In genomic region chr11:61908730-61909622, GRCh38 we compare ENCODE assay signal across 15 cellular contexts. TPM values are rescaled to one million over a fixed set of nuclear protein-coding genes. Genes with fewer than 3 reads are reported as not detected.
A peak's percentile ranks its signal among the peaks of the same experiment; 100 is the strongest.
DNase-seq lines count a peak whose midpoint lies in the region; ATAC-seq, FAIRE-seq and TF ChIP-seq lines count a peak whose summit lies in the region.
"Had no signal": no experiment of that assay in that cellular context is flagged by ENCODE, and none has a peak within 500 bp of the region (broad histone marks: within the 10 kb centered on the region; RNA-seq: fewer than 3 reads in every experiment).

No MANE protein-coding gene starts in this region.

- H3K4me1 ChIP-seq in H9 (ENCODE audit: insufficient read depth, low read length) = no peaks in the 10 kb centered on the region; the same call in 1 of the 2 replicates
- H3K4me1 ChIP-seq in pancreas = no peaks in the 10 kb centered on the region

- no peaks in the 10 kb centered on the region for H3K23me2 ChIP-seq in H9 (ENCODE audit: insufficient read length, low read depth, low read length, poor library complexity, severe bottlenecking)

- H2BK15ac ChIP-seq in H9 (ENCODE audit: low read depth, low read length) = no peak overlapping the region

- H3K27me3 Mint-ChIP-seq in H9 (ENCODE audit: low read depth) = peaks cover 5% of the 10 kb centered on the region
- H3K27me3 Mint-ChIP-seq in dendritic cell treated with granulocyte-macrophage colony-stimulating factor and Interleukin-4, amounts not matched to agents 40 ng/mL and 50 ng/mL, for 4 days = peaks cover 32% of the 10 kb centered on the region

- DNase-seq in H9 = no peak
- peak; percentile 71 for DNase-seq in left kidney (ENCODE audit: low read depth, low spot score)
- peak in 3 of 6 donors; percentile 40 to 63 (median 54) for DNase-seq in pancreas
- DNase-seq in SW 1271 (lab: John Stamatoyannopoulos, UW) = no peak
- no peak for DNase-seq in T-helper 2 cell
- DNase-seq: activated CD4-positive, alpha-beta T cell treated with anti-CD3 and anti-CD28 coated beads for 36 hours; activated naive CD8-positive, alpha-beta T cell treated with anti-CD3 and anti-CD28 coated beads, Interleukin-2, amount 10 ng/mL, durations not matched to agents 7 days and 5 days; DMS 273 treated with DMSO at 0.1 percent for 48 hours; NCI-H1048; NCI-H2171 treated with DMSO at 0.1 percent for 48 hours had no signal

- no peaks in the 10 kb centered on the region for H3K9me3 Mint-ChIP-seq in H9
- H3K9me3 Mint-ChIP-seq in dendritic cell treated with granulocyte-macrophage colony-stimulating factor and Interleukin-4, amounts not matched to agents 40 ng/mL and 50 ng/mL, for 4 days = no peaks in the 10 kb centered on the region
- H3K9me3 Mint-ChIP-seq: activated naive CD8-positive, alpha-beta T cell treated with anti-CD3 and anti-CD28 coated beads, Interleukin-2, amount 10 ng/mL, durations not matched to agents 7 days and 5 days; central memory CD8-positive, alpha-beta T cell had no signal

- peak overlapping the region; percentile 51; the same call in 1 of the 2 replicates for H3K14ac ChIP-seq in H9 (ENCODE audit: insufficient read depth, low read length)

- H3K56ac ChIP-seq in H9 (ENCODE audit: insufficient read length, low read depth, low read length) = no peak overlapping the region

- H3K18ac ChIP-seq in H9 (ENCODE audit: insufficient read length, low read depth, low read length) = no peak overlapping the region

- ATAC-seq in pancreas (peak in 3 of 4 donors; percentile 10 to 29 (median 19)), HG03039 (IDR thresholded peaks at IDR 0.05; ENCODE audit: unreplicated experiment) (no peak), HG02798 (IDR thresholded peaks at IDR 0.05; ENCODE audit: poor library complexity, unreplicated experiment) (no peak)
- ATAC-seq: activated CD4-positive, alpha-beta T cell treated with anti-CD3 and anti-CD28 coated beads for 36 hours had no signal

- no peak overlapping the region for H2BK120ac ChIP-seq in H9 (ENCODE audit: low read depth, low read length, poor library complexity, severe bottlenecking)

- H3K4me3 ChIP-seq in pancreas = no peak overlapping the region
- H3K4me3 ChIP-seq: lung had no signal

- no peak overlapping the region for H2BK5ac ChIP-seq in H9 (ENCODE audit: insufficient read length, low read length)

- no peak overlapping the region for H3K23ac ChIP-seq in H9 (ENCODE audit: insufficient read length, low read depth, low read length)

- H3K27me3 ChIP-seq in H9 (ENCODE audit: insufficient read depth, low read length) = no peaks in the 10 kb centered on the region
- no peaks in the 10 kb centered on the region for H3K27me3 ChIP-seq in pancreas

- no peak overlapping the region for H3K4me2 ChIP-seq in H9 (ENCODE audit: insufficient read depth, insufficient read length, low read length)

- H3K9ac ChIP-seq in H9 (ENCODE audit: extremely low read depth, insufficient read length, low read length) = no peak overlapping the region

- H3K79me1 ChIP-seq in H9 (ENCODE audit: insufficient read depth, low read depth, low read length, poor library complexity, severe bottlenecking) = no peaks in the 10 kb centered on the region

- H3K4me3 Mint-ChIP-seq in H9 = no peak overlapping the region
- peak overlapping the region; percentile 18 for H3K4me3 Mint-ChIP-seq in dendritic cell treated with granulocyte-macrophage colony-stimulating factor and Interleukin-4, amounts not matched to agents 40 ng/mL and 50 ng/mL, for 4 days
- H3K4me3 Mint-ChIP-seq: activated CD4-positive, alpha-beta T cell treated with anti-CD3 and anti-CD28 coated beads for 36 hours; activated naive CD8-positive, alpha-beta T cell treated with anti-CD3 and anti-CD28 coated beads, Interleukin-2, amount 10 ng/mL, durations not matched to agents 7 days and 5 days; central memory CD8-positive, alpha-beta T cell had no signal

- no peak overlapping the region for H3T11ph ChIP-seq in H9 (ENCODE audit: low read length)

- no peak overlapping the region for H2BK12ac ChIP-seq in H9 (ENCODE audit: insufficient read length, low read depth, low read length)

- H3K27ac Mint-ChIP-seq in H9 = peak overlapping the region in 2 of 3 experiments; percentile 58 to 94; a peak in 3 of 7 replicates
- H3K27ac Mint-ChIP-seq in dendritic cell treated with granulocyte-macrophage colony-stimulating factor and Interleukin-4, amounts not matched to agents 40 ng/mL and 50 ng/mL, for 4 days = peak overlapping the region; percentile 89
- H3K27ac Mint-ChIP-seq: activated CD4-positive, alpha-beta T cell treated with anti-CD3 and anti-CD28 coated beads for 36 hours; activated naive CD8-positive, alpha-beta T cell treated with anti-CD3 and anti-CD28 coated beads, Interleukin-2, amount 10 ng/mL, durations not matched to agents 7 days and 5 days had no signal

- no peak overlapping the region for H2AFZ ChIP-seq in H9 (ENCODE audit: low read length)

- no peak overlapping the region for H2BK20ac ChIP-seq in H9 (ENCODE audit: low read depth, low read length, poor library complexity, severe bottlenecking)

- H3K4me1 Mint-ChIP-seq in H9 = peaks cover 13 to 35% of the 10 kb centered on the region in 2 experiments
- peaks cover 51% of the 10 kb centered on the region for H3K4me1 Mint-ChIP-seq in dendritic cell treated with granulocyte-macrophage colony-stimulating factor and Interleukin-4, amounts not matched to agents 40 ng/mL and 50 ng/mL, for 4 days (ENCODE audit: low read depth)
- H3K4me1 Mint-ChIP-seq: activated CD4-positive, alpha-beta T cell treated with anti-CD3 and anti-CD28 coated beads for 36 hours; central memory CD8-positive, alpha-beta T cell had no signal

- no peaks in the 10 kb centered on the region for H4K20me1 ChIP-seq in H9 (ENCODE audit: control insufficient read depth, insufficient read depth, insufficient read length)

- no peaks in the 10 kb centered on the region for H3K36me3 ChIP-seq in pancreas

- H3K27ac ChIP-seq in H9 (ENCODE audit: insufficient read length, low read depth, low read length) (no peak overlapping the region), pancreas (no peak overlapping the region)

- intact Hi-C loops in dendritic cell treated with granulocyte-macrophage colony-stimulating factor and Interleukin-4, amounts not matched to agents 40 ng/mL and 50 ng/mL, for 4 days (cut with micrococcal nuclease) = no loop called here
- intact Hi-C loops in pancreas (cut with DNase I) = loop anchor here in 1 of 3 donors (10.0 kb wide), 1 partner anchor 156 kb away; no protein-coding TSS in a partner anchor

- H4K8ac ChIP-seq in H9 (replicated peaks; ENCODE audit: insufficient read length, low read depth, low read length) = no peak overlapping the region

- H3K9me3 ChIP-seq in H9 (ENCODE audit: control insufficient read depth, low read depth, low read length) (no peaks in the 10 kb centered on the region), pancreas (no peaks in the 10 kb centered on the region)

- no peaks in the 10 kb centered on the region for H3K36me3 Mint-ChIP-seq in H9 (ENCODE audit: insufficient read depth in 1 of 3, low read depth in 3 of 3)
- peaks cover 48% of the 10 kb centered on the region for H3K36me3 Mint-ChIP-seq in dendritic cell treated with granulocyte-macrophage colony-stimulating factor and Interleukin-4, amounts not matched to agents 40 ng/mL and 50 ng/mL, for 4 days (ENCODE audit: low read depth)
- H3K36me3 Mint-ChIP-seq: activated naive CD8-positive, alpha-beta T cell treated with anti-CD3 and anti-CD28 coated beads, Interleukin-2, amount 10 ng/mL, durations not matched to agents 7 days and 5 days had no signal

- H4K91ac ChIP-seq in H9 (ENCODE audit: insufficient read length, low read depth, low read length) = no peak overlapping the region

- no peaks in the 10 kb centered on the region for H3K79me2 ChIP-seq in H9 (ENCODE audit: insufficient read depth, low read length)

- no CpG with 5 or more reads among the region's 12 CpGs for WGBS in H9 (ENCODE audit: extremely low coverage, insufficient read length, low lambda C conversion rate)
- 67 to 72% methylated on average over 12 of the region's 12 CpGs for WGBS in pancreas, 2 donors

- H2AK5ac ChIP-seq in H9 (ENCODE audit: insufficient read length, low read length) = no peak overlapping the region

- no peak for FAIRE-seq in pancreas (lab: Jason Lieb, UNC)

- H3K4ac ChIP-seq in H9 (ENCODE audit: low read depth, low read length) = no peak overlapping the region

- TF ChIP-seq CTCF in H9 (conservative IDR thresholded peaks at IDR 0.05) = no peak
- no peak for TF ChIP-seq CTCF in pancreas (IDR thresholded peaks at IDR 0.05)

- no peak overlapping the region for H4K5ac ChIP-seq in H9 (ENCODE audit: insufficient read length, low read depth, low read length)

RNA-seq across cellular contexts. Expression of gene RAB3IL1, which starts 8.4 kb away (rescaled TPM):
- total RNA-seq in H9 (2021) = 1.8 and 2.4 TPM in 2 replicates
- 1 to 10 TPM; 1.9 to 5.6 (median 2.6) TPM for total RNA-seq in pancreas
- polyA plus RNA-seq in pancreas = 1 to 10 TPM; 3.4 to 4.2 TPM

RNA-seq across cellular contexts. Expression of gene FADS3, which starts 17.6 kb away (rescaled TPM):
- total RNA-seq in H9 (2021) (34.9 and 36.7 TPM in 2 replicates), pancreas (10 to 100 TPM; 11.2 to 26.6 (median 16.7) TPM)
- polyA plus RNA-seq in pancreas = 10 to 100 TPM; 35.2 to 42.7 TPM

RNA-seq across cellular contexts. Expression of gene BEST1, which starts 41.2 kb away (rescaled TPM):
- total RNA-seq in H9 (2021) = 0.18 and 0.24 TPM in 2 replicates
- 1 to 10 TPM in 3 of 6 donors, under 1 TPM in 3; 0.43 to 2.4 (median 0.98) TPM for total RNA-seq in pancreas
- 1 to 10 TPM; 1.2 to 1.7 TPM for polyA plus RNA-seq in pancreas

RNA-seq across cellular contexts. Expression of gene FTH1, which starts 58.5 kb away (rescaled TPM):
- total RNA-seq in H9 (2021) (1,505 and 1,558 TPM in 2 replicates), pancreas (1,000 to 10,000 TPM; 1,217 to 1,772 (median 1,396) TPM)
- polyA plus RNA-seq in pancreas = 1,000 to 10,000 TPM; 1,114 to 1,632 TPM

Comparison
In these comparisons a context has a peak if more than half of its experiments do, and no peak if none do; other contexts are left out.
1. ATAC-seq: peak in pancreas (3 of 4); none in HG03039 (single experiment) and HG02798 (single experiment).